In the genomic region with DNA sequence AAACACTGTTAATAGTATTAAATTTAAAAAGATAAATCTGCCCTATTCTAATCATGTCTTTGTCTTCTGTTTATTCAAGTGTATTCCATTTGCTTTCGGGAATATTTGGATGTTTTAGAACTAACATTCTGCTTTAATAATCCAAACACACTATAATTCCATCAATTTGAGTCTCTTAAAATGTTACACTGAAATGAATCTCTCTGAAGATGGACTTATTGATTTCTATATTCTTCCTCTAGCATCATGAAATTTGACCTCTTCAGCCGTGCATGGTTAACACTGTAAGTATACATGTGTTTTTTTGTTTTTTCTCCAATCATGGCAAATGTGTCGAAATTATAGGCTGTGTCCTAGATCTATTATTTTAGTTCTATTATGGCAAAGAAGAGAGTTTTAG, we compare ENCODE assay signal across 15 cellular contexts.
"Had no signal": no experiment of that assay in that cellular context is flagged by ENCODE, and none has a peak within 500 bp of the region (broad histone marks: within the 10 kb centered on the region; RNA-seq: fewer than 3 reads in every experiment).

No MANE protein-coding gene starts in this region.

- H3K27ac ChIP-seq: ascending aorta, psoas muscle, spleen, upper lobe of left lung had no signal

- DNase-seq: activated CD4-positive, alpha-beta T cell treated with anti-CD3 and anti-CD28 coated beads for 4 hours; activated CD8-positive, alpha-beta T cell treated with anti-CD3 and anti-CD28 coated beads, Interleukin-2, amount 10 ng/mL, durations not matched to agents 7 days and 5 days; activated naive CD4-positive, alpha-beta T cell; kidney; left ventricle myocardium superior; mesendoderm; nephron progenitor cell; psoas muscle; spleen; stimulated activated CD4-positive, alpha-beta T cell treated with anti-CD3 and anti-CD28 coated beads, Interleukin-1b, Interleukin-23, amount 100 ng/mL, for 48 hours; T1000; upper lobe of left lung had no signal

- ATAC-seq: activated CD8-positive, alpha-beta T cell treated with anti-CD3 and anti-CD28 coated beads, Interleukin-2, amount 10 ng/mL, durations not matched to agents 7 days and 5 days; left ventricle myocardium superior; psoas muscle; sciatic nerve; stimulated activated memory B cell treated with anti-CD40 and anti-IgM and Interleukin-4, amounts not matched to agents 10 μg/mL and 1 μg/mL and 100 μg/mL, for 72 hours had no signal

- H3K27me3 ChIP-seq: ascending aorta, spleen, upper lobe of left lung had no signal
